8 cellular contexts compared by ENCODE assay signal in genomic region chr1:146036990-146037646, GRCh38. TPM values are rescaled to one million over a fixed set of nuclear protein-coding genes. Genes with fewer than 3 reads are reported as not detected.
DNase-seq lines count a peak whose midpoint lies in the region; ATAC-seq and TF ChIP-seq lines count a peak whose summit lies in the region.

No MANE protein-coding gene starts in this region.

- H3K79me2 ChIP-seq in SK-N-SH (ENCODE audit: insufficient read depth): no peaks in the 10 kb centered on the region
- H3K79me2 ChIP-seq in parathyroid adenoma: no peaks in the 10 kb centered on the region

- no peaks in the 10 kb centered on the region for H3K9me2 ChIP-seq in SK-N-SH

- H3F3A ChIP-seq in SK-N-SH (replicated peaks; ENCODE audit: insufficient read depth): peaks cover 49% of the 10 kb centered on the region

- TF ChIP-seq CTCF in SK-N-SH (IDR thresholded peaks at IDR 0.05) (no peak), glutamatergic neuron (IDR thresholded peaks at IDR 0.05; ENCODE audit: partially characterized antibody, unreplicated experiment) (no peak), parathyroid adenoma (IDR thresholded peaks at IDR 0.05) (no peak), tibial nerve (IDR thresholded peaks at IDR 0.05) (no peak)

- peak overlapping the region; percentile 92 for H3K4me2 ChIP-seq in SK-N-SH
- H3K4me2 ChIP-seq in parathyroid adenoma (ENCODE audit: low read length): peak overlapping the region; percentile 91

- no peaks in the 10 kb centered on the region for H3K36me3 ChIP-seq in SK-N-SH (replicated peaks in 1 of 2; ENCODE audit: control insufficient read depth in 1 of 2, insufficient read depth in 2 of 2, low read length in 1 of 2)
- H3K36me3 ChIP-seq in parathyroid adenoma (ENCODE audit: control insufficient read depth, insufficient read depth, low read length): no peaks in the 10 kb centered on the region
- no peaks in the 10 kb centered on the region for H3K36me3 ChIP-seq in tibial nerve

- DNase-seq in AG20443 (ENCODE audit: low spot score): peak; percentile 51
- peak; percentile 88 for DNase-seq in MV-4-11 (lab: John Stamatoyannopoulos, UW)
- no peak for DNase-seq in SK-N-SH
- DNase-seq in glutamatergic neuron: peak; percentile 78
- peak; percentile 60 to 83 for DNase-seq in tibial nerve (ENCODE audit: low spot score in 2 of 2)

- under 1% methylated on average over 21 of the region's 21 CpGs for WGBS in SK-N-SH (ENCODE audit: low lambda C conversion rate)
- 0% methylated on average over 21 of the region's 21 CpGs for WGBS in tibial nerve, 2 donors

- POLR2A ChIA-PET in SK-N-SH (lab: Yijun Ruan, JAX): interaction anchor here (1.8 to 5.4 kb wide), 2 partner anchors 11 to 15 kb away, joined by 4 to 35 read pairs; no protein-coding TSS in a partner anchor

- no peak for TF ChIP-seq POLR2A in tibial nerve (IDR thresholded peaks at IDR 0.05)

- H3K4me3 Mint-ChIP-seq in activated naive CD4-positive, alpha-beta T cell treated with anti-CD3 and anti-CD28 coated beads, Interleukin-2, amount 50 U/mL, for 24 hours: peak overlapping the region; percentile 98
- peak overlapping the region; percentile 93 for H3K4me3 Mint-ChIP-seq in glutamatergic neuron (ENCODE audit: unreplicated experiment)

- H3K9me3 Mint-ChIP-seq in activated naive CD4-positive, alpha-beta T cell treated with anti-CD3 and anti-CD28 coated beads, Interleukin-2, amount 50 U/mL, for 24 hours: no peaks in the 10 kb centered on the region
- peaks cover 44% of the 10 kb centered on the region for H3K9me3 Mint-ChIP-seq in glutamatergic neuron (ENCODE audit: unreplicated experiment)

- H3K27me3 Mint-ChIP-seq in activated naive CD4-positive, alpha-beta T cell treated with anti-CD3 and anti-CD28 coated beads, Interleukin-2, amount 50 U/mL, for 24 hours: peaks cover 5% of the 10 kb centered on the region
- peaks cover 36% of the 10 kb centered on the region for H3K27me3 Mint-ChIP-seq in glutamatergic neuron (ENCODE audit: unreplicated experiment)

- CTCF ChIA-PET in SK-N-SH (lab: Yijun Ruan, JAX): interaction anchor here (1.9 to 3.1 kb wide), 2 partner anchors 60 to 145 kb away, joined by 7 to 11 read pairs; no protein-coding TSS in a partner anchor

- TF ChIP-seq RAD21 in SK-N-SH (IDR thresholded peaks at IDR 0.05; ENCODE audit: low read length): no peak

- H4K20me1 ChIP-seq in SK-N-SH (ENCODE audit: insufficient read depth): no peaks in the 10 kb centered on the region; the same call in 1 of the 2 replicates

- H3K36me3 Mint-ChIP-seq in activated naive CD4-positive, alpha-beta T cell treated with anti-CD3 and anti-CD28 coated beads, Interleukin-2, amount 50 U/mL, for 24 hours: no peaks in the 10 kb centered on the region
- H3K36me3 Mint-ChIP-seq in glutamatergic neuron (ENCODE audit: unreplicated experiment): no peaks in the 10 kb centered on the region

- TF ChIP-seq EP300 in SK-N-SH (IDR thresholded peaks at IDR 0.05; ENCODE audit: borderline replicate concordance in 1 of 2, low read depth in 1 of 2, low read length in 1 of 2) (peak in 1 of 2 experiments; percentile 17; a peak in 1 of 4 replicates), tibial nerve (IDR thresholded peaks at IDR 0.05) (peak in 1 of 2 donors; percentile 67)

- H2AFZ ChIP-seq in SK-N-SH (ENCODE audit: low read depth) (peak overlapping the region; percentile 99), parathyroid adenoma (peak overlapping the region; percentile 97)

- H3K9ac ChIP-seq in SK-N-SH (peak overlapping the region; percentile 86), parathyroid adenoma (no peak overlapping the region)

- H3K27me3 ChIP-seq in SK-N-SH (ENCODE audit: insufficient read depth) (no peaks in the 10 kb centered on the region), parathyroid adenoma (ENCODE audit: control insufficient read depth, insufficient read depth, low read length) (no peaks in the 10 kb centered on the region), tibial nerve (no peaks in the 10 kb centered on the region)

- H3K27ac Mint-ChIP-seq in activated naive CD4-positive, alpha-beta T cell treated with anti-CD3 and anti-CD28 coated beads, Interleukin-2, amount 50 U/mL, for 24 hours: peak overlapping the region; percentile 100
- peak overlapping the region; percentile 94 for H3K27ac Mint-ChIP-seq in glutamatergic neuron (ENCODE audit: unreplicated experiment)

- H3K4me1 ChIP-seq in SK-N-SH (ENCODE audit: control insufficient read depth in 1 of 2, insufficient read depth in 2 of 2, low read depth in 1 of 2, low read length in 1 of 2): peaks cover 0 to 3% of the 10 kb centered on the region in 2 experiments; a peak in 2 of 4 replicates
- no peaks in the 10 kb centered on the region for H3K4me1 ChIP-seq in parathyroid adenoma
- peaks cover 0 to 32% (median 5%) of the 10 kb centered on the region in 4 donors for H3K4me1 ChIP-seq in tibial nerve

- H3K9me3 ChIP-seq in SK-N-SH (no peaks in the 10 kb centered on the region), parathyroid adenoma (ENCODE audit: control insufficient read depth, low read length) (no peaks in the 10 kb centered on the region), tibial nerve (no peaks in the 10 kb centered on the region)

- H3K27ac ChIP-seq in SK-N-SH (ENCODE audit: low read depth in 2 of 2, low read length in 1 of 2) (peak overlapping the region; percentile 78 to 88), parathyroid adenoma (peak overlapping the region; percentile 90), tibial nerve (peak overlapping the region; percentile 81 to 98 (median 96))

- H3K4me1 Mint-ChIP-seq in activated naive CD4-positive, alpha-beta T cell treated with anti-CD3 and anti-CD28 coated beads, Interleukin-2, amount 50 U/mL, for 24 hours: peaks cover 43% of the 10 kb centered on the region
- H3K4me1 Mint-ChIP-seq in glutamatergic neuron (ENCODE audit: low read depth, unreplicated experiment): peaks cover 7% of the 10 kb centered on the region

- ATAC-seq in GM19397 (IDR thresholded peaks at IDR 0.05; ENCODE audit: unreplicated experiment): peak; percentile 26

- peak overlapping the region; percentile 64 to 91 for H3K4me3 ChIP-seq in SK-N-SH (ENCODE audit: low read depth in 2 of 2, low read length in 1 of 2)
- peak overlapping the region; percentile 75 for H3K4me3 ChIP-seq in parathyroid adenoma (ENCODE audit: low read depth, low read length)
- peak overlapping the region; percentile 52 to 83 (median 72) for H3K4me3 ChIP-seq in tibial nerve

TF ChIP-seq in SK-N-SH, 30 proteins besides CTCF, POLR2A, EP300 and RAD21 (continues in another document):
- TF ChIP-seq POLR2AphosphoS5 (IDR thresholded peaks at IDR 0.05; ENCODE audit: low read depth, low read length): no peak
- TF ChIP-seq MAX (IDR thresholded peaks at IDR 0.05; ENCODE audit: low read depth): no peak; the same call in 1 of the 2 replicates
- peak; percentile 50; the same call in 1 of the 2 replicates for TF ChIP-seq REST (IDR thresholded peaks at IDR 0.05; ENCODE audit: low read depth, low read length)
- TF ChIP-seq IRF3 (IDR thresholded peaks at IDR 0.05; ENCODE audit: low read depth, low read length): no peak
- peak; percentile 27; the same call in 1 of the 2 replicates for TF ChIP-seq ELF1 (IDR thresholded peaks at IDR 0.05)
- peak; percentile 75 for TF ChIP-seq CHD2 (IDR thresholded peaks at IDR 0.05; ENCODE audit: low read length, partially characterized antibody)
- 0 out of 2 replicates have a peak, but pooled peaks have one; percentile 4 for TF ChIP-seq TCF12 (IDR thresholded peaks at IDR 0.05)

RNA-seq across cellular contexts. Expression of gene HJV, which starts 15.6 kb away (rescaled TPM):
- 0.05 TPM in 1 of 2 replicates, not detected in the other for polyA plus RNA-seq in SK-N-SH (2012; rRNA removed)
- 0.10 TPM in 1 of 2 replicates, not detected in the other for polyA plus RNA-seq in SK-N-SH (2012; cell fraction: cytosol; rRNA removed)
- polyA plus RNA-seq in SK-N-SH (2012; cell fraction: nucleus; rRNA removed): not detected in 2 replicates
- total RNA-seq in glutamatergic neuron (ENCODE audit: unreplicated experiment): not detected
- total RNA-seq in tibial nerve: not detected

RNA-seq across cellular contexts. Expression of gene TXNIP, which starts 40.7 kb away (rescaled TPM):
- polyA plus RNA-seq in SK-N-SH (2012; rRNA removed): 44.6 and 77.3 TPM in 2 replicates
- polyA plus RNA-seq in SK-N-SH (2012; cell fraction: cytosol; rRNA removed): 60.3 and 73.3 TPM in 2 replicates
- polyA plus RNA-seq in SK-N-SH (2012; cell fraction: nucleus; rRNA removed): 41.9 and 93.1 TPM in 2 replicates
- total RNA-seq in glutamatergic neuron (ENCODE audit: unreplicated experiment): 126 TPM
- 1,000 to 10,000 TPM; 1,863 to 2,525 (median 2,185) TPM for total RNA-seq in tibial nerve

Comparison
In these comparisons a context has a peak if more than half of its experiments do, and no peak if none do; other contexts are left out.
1. RNA of gene TXNIP, which starts 40.7 kb away (total RNA-seq): 1,863 to 2,525 TPM in tibial nerve; 126 TPM in glutamatergic neuron (single experiment); every median in the first group is over 10 times any median in the second.
2. Peak in every context shown above with its lines, with median percentiles within 50 percentile points of each other: H3K27ac ChIP-seq and H3K4me3 ChIP-seq.